8 cellular contexts compared by ENCODE assay signal in the genomic region with DNA sequence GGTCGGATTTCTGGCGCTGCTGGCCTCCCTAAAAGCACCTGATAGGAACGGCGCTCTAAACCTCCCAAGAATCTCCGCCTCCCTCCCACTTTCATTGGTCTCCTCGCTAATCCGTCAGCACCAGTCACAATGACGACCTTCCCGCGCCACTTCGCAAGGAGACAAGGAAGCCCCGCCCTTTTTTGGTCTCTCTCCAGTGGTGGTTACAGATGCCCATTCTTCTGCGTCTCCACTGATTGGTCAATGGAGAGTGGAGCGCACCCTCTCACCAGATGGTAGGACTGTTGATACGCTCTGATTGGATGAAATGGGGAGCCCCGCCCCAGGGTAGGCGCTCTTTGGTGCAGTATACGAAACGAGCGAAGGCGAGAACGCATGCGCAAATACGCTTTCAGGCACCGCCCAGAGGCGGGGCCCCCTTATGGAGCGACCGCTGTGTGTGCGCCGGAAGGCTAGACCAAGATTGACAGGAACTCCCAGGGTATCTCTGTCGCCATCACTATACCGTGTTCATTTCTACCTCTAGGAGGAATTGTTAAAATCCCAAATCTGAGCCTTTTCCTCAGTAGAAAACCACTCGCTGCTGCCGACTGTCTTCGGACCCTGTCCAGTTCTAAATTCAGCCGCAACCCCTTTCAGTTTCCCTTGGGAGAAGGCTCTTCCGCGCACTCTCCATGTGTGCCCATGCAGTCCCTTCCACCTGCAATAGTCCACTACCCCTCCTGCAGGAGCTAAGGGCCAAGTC. TPM values are rescaled to one million over a fixed set of nuclear protein-coding genes. Genes with fewer than 3 reads are reported as not detected.
DNase-seq lines count a peak whose midpoint lies in the region; ATAC-seq and TF ChIP-seq lines count a peak whose summit lies in the region.

No MANE protein-coding gene starts in this region.

- no peaks in the 10 kb centered on the region for H3K27me3 ChIP-seq in BJ (ENCODE audit: control insufficient read depth, insufficient read depth, low read length)

- ATAC-seq in HG03457 (IDR thresholded peaks at IDR 0.05; ENCODE audit: unreplicated experiment): peak; percentile 48

- H3K4me3 ChIP-seq in BJ (ENCODE audit: low read depth, low read length): peak overlapping the region; percentile 90

- peak; percentile 19 for TF ChIP-seq CTCF in BJ (IDR thresholded peaks at IDR 0.05; ENCODE audit: insufficient read depth, low read depth, low read length)

- CTCF ChIA-PET in BJ (lab: Yijun Ruan, JAX): interaction anchor here (1.0 to 3.2 kb wide), 3 partner anchors 12 to 80 kb away, joined by 3 to 16 read pairs (median 3); partner anchors contain the start of genes MRPS12 and SARS2

- peaks cover 15% of the 10 kb centered on the region for H3K36me3 ChIP-seq in BJ (ENCODE audit: control insufficient read depth, insufficient read depth, low read length)

- DNase-seq in BJ (ENCODE audit: low read depth): peak; percentile 100
- DNase-seq in GM19240 (ENCODE audit: insufficient read length, low spot score): peak; percentile 93
- DNase-seq in NCI-H524 (lab: John Stamatoyannopoulos, UW): peak; percentile 100
- peak; percentile 99 for DNase-seq in activated CD4-positive, alpha-beta T cell treated with anti-CD3 and anti-CD28 coated beads for 4 hours
- DNase-seq in kidney glomerular epithelial cell (lab: John Stamatoyannopoulos, UW): peak; percentile 100
- peak; percentile 97 to 99 for DNase-seq in stimulated activated CD4-positive, alpha-beta T cell treated with anti-CD3 and anti-CD28 coated beads, Interleukin-15, amount 100 ng/mL, for 48 hours (ENCODE audit: low read depth in 2 of 2)

- peak overlapping the region; percentile 99 for H3K27ac ChIP-seq in cingulate gyrus (ENCODE audit: low read depth, low read length)

- POLR2A ChIA-PET in BJ (lab: Charles Lee): interaction anchor here (0.6 to 1.0 kb wide), 3 partner anchors 13 to 201 kb away, joined by 6 to 9 read pairs (median 9); no protein-coding TSS in a partner anchor

RNA-seq across cellular contexts. Expression of gene HNRNPL, which starts 0.6 kb away (rescaled TPM):
- 266 and 342 TPM in 2 replicates for polyA plus RNA-seq in BJ (2011; rRNA removed)
- polyA minus RNA-seq in BJ (2011; rRNA and poly(A)+ RNA removed): 228 and 270 TPM in 2 replicates

RNA-seq across cellular contexts. Expression of gene ECH1, which starts 18.8 kb away (rescaled TPM):
- polyA plus RNA-seq in BJ (2011; rRNA removed): 75.6 and 124 TPM in 2 replicates
- polyA minus RNA-seq in BJ (2011; rRNA and poly(A)+ RNA removed): 21.2 and 31.1 TPM in 2 replicates

RNA-seq across cellular contexts. Expression of gene RINL, which starts 27.7 kb away (rescaled TPM):
- 1.9 TPM in 2 replicates for polyA plus RNA-seq in BJ (2011; rRNA removed)
- polyA minus RNA-seq in BJ (2011; rRNA and poly(A)+ RNA removed): 0.90 and 1.1 TPM in 2 replicates

RNA-seq across cellular contexts. Expression of gene LGALS4, which starts 37.7 kb away (rescaled TPM):
- 0.28 and 0.53 TPM in 2 replicates for polyA plus RNA-seq in BJ (2011; rRNA removed)
- polyA minus RNA-seq in BJ (2011; rRNA and poly(A)+ RNA removed): not detected in 2 replicates

RNA-seq across cellular contexts. Expression of gene SIRT2, which starts 49.0 kb away (rescaled TPM):
- polyA plus RNA-seq in BJ (2011; rRNA removed): 44.4 and 71.8 TPM in 2 replicates
- 15.4 and 35.5 TPM in 2 replicates for polyA minus RNA-seq in BJ (2011; rRNA and poly(A)+ RNA removed)

Comparison
In these comparisons a context has a peak if more than half of its experiments do, and no peak if none do; other contexts are left out.
1. Peak in every context shown above with its lines: DNase-seq, ATAC-seq, H3K4me3 ChIP-seq and H3K27ac ChIP-seq.